Comparison of ENCODE assay signal across 1 cellular context in the genomic region with DNA sequence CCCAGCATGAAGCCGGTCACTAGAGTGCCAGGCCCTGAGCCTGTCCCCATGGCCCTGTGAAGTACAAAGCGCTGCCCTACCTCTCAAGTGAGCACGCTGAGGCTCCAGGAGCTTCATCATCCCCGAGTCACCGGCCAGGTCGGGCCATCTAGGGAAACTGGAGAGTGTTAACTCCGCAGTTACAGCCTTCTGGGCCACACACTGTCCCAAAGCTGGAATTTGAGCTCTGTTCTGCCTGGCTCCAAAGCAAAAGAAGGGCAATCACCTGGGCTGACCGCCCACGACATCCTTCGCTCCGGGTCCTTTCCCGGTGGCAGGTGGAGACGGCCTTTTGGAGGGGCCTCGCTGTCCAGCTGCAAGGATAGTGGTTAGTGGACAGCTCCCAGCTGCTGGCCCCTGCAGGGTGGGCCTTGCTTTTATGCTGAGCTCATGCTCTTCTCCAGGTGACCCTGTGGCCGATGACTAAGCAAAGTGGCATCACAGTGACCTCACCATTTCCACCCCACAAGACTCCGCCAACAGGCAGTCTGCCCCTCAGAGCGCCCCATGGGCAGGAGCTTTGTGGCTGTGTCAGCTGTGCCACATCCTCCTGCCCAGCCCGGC.
TF ChIP-seq lines count a peak whose summit lies in the region.

No MANE protein-coding gene starts in this region.

TF ChIP-seq in K562, 482 proteins besides CTCF, POLR2A, EP300 and RAD21 (continued from another document and continues in another):
- TF ChIP-seq, protein P1, sequence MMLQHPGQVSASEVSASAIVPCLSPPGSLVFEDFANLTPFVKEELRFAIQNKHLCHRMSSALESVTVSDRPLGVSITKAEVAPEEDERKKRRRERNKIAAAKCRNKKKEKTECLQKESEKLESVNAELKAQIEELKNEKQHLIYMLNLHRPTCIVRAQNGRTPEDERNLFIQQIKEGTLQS (IDR thresholded peaks at IDR 0.05) = peak; percentile 91
- TF ChIP-seq, protein P1 (CRISPR knock-in tag; conservative IDR thresholded peaks at IDR 0.05) = 0 out of 2 replicates have a peak, but pooled peaks have one; percentile 26
- TF ChIP-seq C11orf30 (IDR thresholded peaks at IDR 0.05; ENCODE audit: low read depth) = peak; percentile 93
- TF ChIP-seq TAF7 (tag; IDR thresholded peaks at IDR 0.05) = no peak
- no peak for TF ChIP-seq BMI1 (IDR thresholded peaks at IDR 0.05; ENCODE audit: low read length)
- TF ChIP-seq MLX (CRISPR knock-in tag; conservative IDR thresholded peaks at IDR 0.05) = no peak
- TF ChIP-seq SMARCA4 (IDR thresholded peaks at IDR 0.05) = peak; percentile 55
- peak; percentile 65 for TF ChIP-seq MAFF (IDR thresholded peaks at IDR 0.05; ENCODE audit: low read length)
- TF ChIP-seq SIN3B (IDR thresholded peaks at IDR 0.05; ENCODE audit: low read depth) = no peak
- no peak for TF ChIP-seq SRSF3 (IDR thresholded peaks at IDR 0.05; ENCODE audit: insufficient read depth, low read length)
- TF ChIP-seq ZKSCAN8 (CRISPR knock-in tag; IDR thresholded peaks at IDR 0.05) = no peak
- no peak for TF ChIP-seq ZNF324 (CRISPR knock-in tag; IDR thresholded peaks at IDR 0.05)
- TF ChIP-seq FIP1L1 (IDR thresholded peaks at IDR 0.05; ENCODE audit: low read depth, low read length, poor library complexity, severe bottlenecking) = no peak
- TF ChIP-seq RBM17 (IDR thresholded peaks at IDR 0.05; ENCODE audit: borderline replicate concordance, low read depth, low read length) = no peak
- TF ChIP-seq ZNF316 (IDR thresholded peaks at IDR 0.05) = peak; percentile 98
- no peak for TF ChIP-seq NFXL1 (CRISPR knock-in tag; IDR thresholded peaks at IDR 0.05)
- TF ChIP-seq STAG1 (CRISPR knock-in tag; IDR thresholded peaks at IDR 0.05; ENCODE audit: borderline replicate concordance) = no peak
- TF ChIP-seq CHD1 (IDR thresholded peaks at IDR 0.05; ENCODE audit: low read length) = no peak
- TF ChIP-seq PBX2 (CRISPR knock-in tag; IDR thresholded peaks at IDR 0.05; ENCODE audit: low read depth) = no peak
- no peak for TF ChIP-seq PBX2 (tag; conservative IDR thresholded peaks at IDR 0.05; ENCODE audit: low read depth)
- TF ChIP-seq CHCHD3 (CRISPR knock-in tag; IDR thresholded peaks at IDR 0.05) = no peak
- no peak for TF ChIP-seq ARHGAP35 (IDR thresholded peaks at IDR 0.05; ENCODE audit: partially characterized antibody)
- no peak for TF ChIP-seq SAFB2 (IDR thresholded peaks at IDR 0.05; ENCODE audit: borderline replicate concordance, low read depth, low read length, severe bottlenecking)
- no peak for TF ChIP-seq ZNF133 (CRISPR knock-in tag; IDR thresholded peaks at IDR 0.05)
- no peak for TF ChIP-seq GATAD2B (IDR thresholded peaks at IDR 0.05; ENCODE audit: borderline replicate concordance)
- no peak for TF ChIP-seq NUFIP1 (IDR thresholded peaks at IDR 0.05; ENCODE audit: partially characterized antibody)
- TF ChIP-seq CREB3 (tag; conservative IDR thresholded peaks at IDR 0.05; ENCODE audit: low read depth) = no peak
- TF ChIP-seq, protein P2, sequence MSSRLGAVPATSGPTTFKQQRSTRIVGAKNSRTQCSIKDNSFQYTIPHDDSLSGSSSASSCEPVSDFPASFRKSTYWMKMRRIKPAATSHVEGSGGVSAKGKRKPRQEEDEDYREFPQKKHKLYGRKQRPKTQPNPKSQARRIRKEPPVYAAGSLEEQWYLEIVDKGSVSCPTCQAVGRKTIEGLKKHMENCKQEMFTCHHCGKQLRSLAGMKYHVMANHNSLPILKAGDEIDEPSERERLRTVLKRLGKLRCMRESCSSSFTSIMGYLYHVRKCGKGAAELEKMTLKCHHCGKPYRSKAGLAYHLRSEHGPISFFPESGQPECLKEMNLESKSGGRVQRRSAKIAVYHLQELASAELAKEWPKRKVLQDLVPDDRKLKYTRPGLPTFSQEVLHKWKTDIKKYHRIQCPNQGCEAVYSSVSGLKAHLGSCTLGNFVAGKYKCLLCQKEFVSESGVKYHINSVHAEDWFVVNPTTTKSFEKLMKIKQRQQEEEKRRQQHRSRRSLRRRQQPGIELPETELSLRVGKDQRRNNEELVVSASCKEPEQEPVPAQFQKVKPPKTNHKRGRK (tag; IDR thresholded peaks at IDR 0.05) = no peak
- no peak for TF ChIP-seq SUPT5H (IDR thresholded peaks at IDR 0.05)
- TF ChIP-seq CTBP1 (IDR thresholded peaks at IDR 0.05; ENCODE audit: borderline replicate concordance) = peak; percentile 76; the same call in 1 of the 2 replicates
- no peak for TF ChIP-seq POU5F1 (IDR thresholded peaks at IDR 0.05; ENCODE audit: borderline replicate concordance, low read depth, low read length, partially characterized antibody)
- TF ChIP-seq NR1H2 (CRISPR knock-in tag; IDR thresholded peaks at IDR 0.05) = no peak
- TF ChIP-seq ARID3A (IDR thresholded peaks at IDR 0.05; ENCODE audit: borderline replicate concordance, low read depth, low read length) = no peak
- TF ChIP-seq NRF1 (conservative IDR thresholded peaks at IDR 0.05 in 1 of 2, IDR thresholded peaks at IDR 0.05 in 1 of 2) = no peak
- TF ChIP-seq, protein P3, sequence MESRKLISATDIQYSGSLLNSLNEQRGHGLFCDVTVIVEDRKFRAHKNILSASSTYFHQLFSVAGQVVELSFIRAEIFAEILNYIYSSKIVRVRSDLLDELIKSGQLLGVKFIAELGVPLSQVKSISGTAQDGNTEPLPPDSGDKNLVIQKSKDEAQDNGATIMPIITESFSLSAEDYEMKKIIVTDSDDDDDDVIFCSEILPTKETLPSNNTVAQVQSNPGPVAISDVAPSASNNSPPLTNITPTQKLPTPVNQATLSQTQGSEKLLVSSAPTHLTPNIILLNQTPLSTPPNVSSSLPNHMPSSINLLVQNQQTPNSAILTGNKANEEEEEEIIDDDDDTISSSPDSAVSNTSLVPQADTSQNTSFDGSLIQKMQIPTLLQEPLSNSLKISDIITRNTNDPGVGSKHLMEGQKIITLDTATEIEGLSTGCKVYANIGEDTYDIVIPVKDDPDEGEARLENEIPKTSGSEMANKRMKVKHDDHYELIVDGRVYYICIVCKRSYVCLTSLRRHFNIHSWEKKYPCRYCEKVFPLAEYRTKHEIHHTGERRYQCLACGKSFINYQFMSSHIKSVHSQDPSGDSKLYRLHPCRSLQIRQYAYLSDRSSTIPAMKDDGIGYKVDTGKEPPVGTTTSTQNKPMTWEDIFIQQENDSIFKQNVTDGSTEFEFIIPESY (CRISPR knock-in tag; IDR thresholded peaks at IDR 0.05) = no peak
- no peak for TF ChIP-seq CREB1 (IDR thresholded peaks at IDR 0.05)
- TF ChIP-seq CREB1 (CRISPR knock-in tag; IDR thresholded peaks at IDR 0.05) = peak; percentile 53; the same call in 1 of the 2 replicates
- TF ChIP-seq PRDM10 (IDR thresholded peaks at IDR 0.05; ENCODE audit: partially characterized antibody) = no peak
- TF ChIP-seq ZNF354B (CRISPR knock-in tag; IDR thresholded peaks at IDR 0.05) = no peak
- TF ChIP-seq ZBTB2 (IDR thresholded peaks at IDR 0.05) = no peak
- no peak for TF ChIP-seq MBD1 (CRISPR knock-in tag; IDR thresholded peaks at IDR 0.05)
- TF ChIP-seq SRSF7 (optimal IDR thresholded peaks at IDR 0.05; ENCODE audit: low read depth, low read length) = no peak
- TF ChIP-seq NELFE (IDR thresholded peaks at IDR 0.05; ENCODE audit: insufficient read depth, insufficient read length) = no peak
- no peak for TF ChIP-seq PCBP1 (IDR thresholded peaks at IDR 0.05; ENCODE audit: low read depth, low read length, poor library complexity, severe bottlenecking)
- TF ChIP-seq MAFG (tag; conservative IDR thresholded peaks at IDR 0.05) = peak; percentile 69
